ENCODE assay signal across 16 cellular contexts in the genomic region with DNA sequence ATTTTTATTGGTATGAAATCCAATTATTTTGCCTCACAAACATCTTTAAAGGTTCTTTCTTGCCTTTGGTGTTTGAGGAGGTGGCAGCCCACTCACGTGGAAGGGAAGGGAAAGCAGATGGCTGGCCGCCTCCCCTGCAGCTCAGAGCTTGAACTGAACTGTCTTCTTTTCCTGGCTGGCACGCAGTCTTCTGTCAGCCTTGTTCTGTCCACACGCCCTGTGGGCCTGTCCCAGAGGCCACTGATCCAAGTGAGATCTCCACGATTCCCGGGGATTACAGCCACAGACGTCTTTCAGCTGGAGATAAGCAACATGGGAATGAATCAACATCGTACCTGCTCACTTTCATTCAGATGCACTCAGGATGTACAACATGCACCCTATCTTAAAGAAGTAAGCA.
DNase-seq lines count a peak whose midpoint lies in the region; ATAC-seq and TF ChIP-seq lines count a peak whose summit lies in the region.
"Had no signal": no experiment of that assay in that cellular context is flagged by ENCODE, and none has a peak within 500 bp of the region (broad histone marks: within the 10 kb centered on the region; RNA-seq: fewer than 3 reads in every experiment).

No MANE protein-coding gene starts in this region.

- H3K79me2 ChIP-seq in H9 (ENCODE audit: insufficient read depth, low read length) (no peaks in the 10 kb centered on the region), neural progenitor cell (ENCODE audit: low read depth) (no peaks in the 10 kb centered on the region)

- H3K9me3 Mint-ChIP-seq in Calu3 (ENCODE audit: low read depth, unreplicated experiment) (peaks cover 5% of the 10 kb centered on the region), H9 (no peaks in the 10 kb centered on the region; a peak in 1 of 5 replicates), brain (no peaks in the 10 kb centered on the region), neural progenitor cell (peaks cover 2% of the 10 kb centered on the region)
- peaks cover 2% of the 10 kb centered on the region for H3K9me3 Mint-ChIP-seq in stimulated activated memory B cell treated with anti-CD40 and anti-IgM and Interleukin-4, amounts not matched to agents 10 μg/mL and 1 μg/mL and 100 μg/mL, for 72 hours

- H3K27ac Mint-ChIP-seq in Calu3 (ENCODE audit: unreplicated experiment), result peak overlapping the region; percentile 85
- H3K27ac Mint-ChIP-seq in H9, result no peak overlapping the region; a peak in 1 of 7 replicates
- peak overlapping the region in 3 of 5 experiments; percentile 4 to 51 (median 28) for H3K27ac Mint-ChIP-seq in brain
- H3K27ac Mint-ChIP-seq in neural progenitor cell, result peak overlapping the region; percentile 67
- no peak overlapping the region for H3K27ac Mint-ChIP-seq in stimulated activated memory B cell treated with anti-CD40 and anti-IgM and Interleukin-4, amounts not matched to agents 10 μg/mL and 1 μg/mL and 100 μg/mL, for 72 hours
- H3K27ac Mint-ChIP-seq: CD4-positive, CD25-positive, alpha-beta regulatory T cell had no signal

- no peaks in the 10 kb centered on the region for H3K79me1 ChIP-seq in H9 (ENCODE audit: insufficient read depth, low read depth, low read length, poor library complexity, severe bottlenecking)

- H2AK5ac ChIP-seq in H9 (ENCODE audit: insufficient read length, low read length), result no peak overlapping the region

- H3K4ac ChIP-seq in H9 (ENCODE audit: low read depth, low read length), result no peak overlapping the region

- no peaks in the 10 kb centered on the region for H3K4me1 ChIP-seq in H9 (ENCODE audit: insufficient read depth, low read length)
- H3K4me1 ChIP-seq in neural progenitor cell, result no peaks in the 10 kb centered on the region
- H3K4me1 ChIP-seq: Caco-2, HAP-1 had no signal

- H4K8ac ChIP-seq in H9 (replicated peaks; ENCODE audit: insufficient read length, low read depth, low read length), result no peak overlapping the region

- H4K5ac ChIP-seq in H9 (ENCODE audit: insufficient read length, low read depth, low read length), result no peak overlapping the region

- H4K20me1 ChIP-seq in H9 (ENCODE audit: control insufficient read depth, insufficient read depth, insufficient read length) (no peaks in the 10 kb centered on the region), neural progenitor cell (ENCODE audit: low read depth) (no peaks in the 10 kb centered on the region)

- no peak overlapping the region for H4K91ac ChIP-seq in H9 (ENCODE audit: insufficient read length, low read depth, low read length)

- intact Hi-C loops in Calu3 (cut with micrococcal nuclease; ENCODE audit: unreplicated experiment), result no loop called here

- H3K23me2 ChIP-seq in H9 (ENCODE audit: insufficient read length, low read depth, low read length, poor library complexity, severe bottlenecking), result no peaks in the 10 kb centered on the region

- H3K56ac ChIP-seq in H9 (ENCODE audit: insufficient read length, low read depth, low read length), result no peak overlapping the region

- H3K36me3 Mint-ChIP-seq in Calu3 (ENCODE audit: insufficient read depth, unreplicated experiment) (peaks cover 13% of the 10 kb centered on the region), H9 (ENCODE audit: insufficient read depth in 1 of 3, low read depth in 3 of 3) (peaks cover 0 to 2% (median 0%) of the 10 kb centered on the region in 3 experiments; a peak in 2 of 7 replicates), brain (no peaks in the 10 kb centered on the region), neural progenitor cell (no peaks in the 10 kb centered on the region)
- H3K36me3 Mint-ChIP-seq in stimulated activated memory B cell treated with anti-CD40 and anti-IgM and Interleukin-4, amounts not matched to agents 10 μg/mL and 1 μg/mL and 100 μg/mL, for 72 hours, result no peaks in the 10 kb centered on the region
- H3K36me3 Mint-ChIP-seq: CD4-positive, CD25-positive, alpha-beta regulatory T cell had no signal

- no peak overlapping the region for H2BK5ac ChIP-seq in H9 (ENCODE audit: insufficient read length, low read length)

- H2AFZ ChIP-seq in H9 (ENCODE audit: low read length) (no peak overlapping the region), neural progenitor cell (replicated peaks) (no peak overlapping the region)

- no peaks in the 10 kb centered on the region for H3K36me3 ChIP-seq in neural progenitor cell
- H3K36me3 ChIP-seq: HAP-1 had no signal

- no peak for ATAC-seq in HG02623 (IDR thresholded peaks at IDR 0.05; ENCODE audit: unreplicated experiment)
- ATAC-seq in stimulated activated memory B cell treated with anti-CD40 and anti-IgM and Interleukin-4, amounts not matched to agents 10 μg/mL and 1 μg/mL and 100 μg/mL, for 72 hours, result no peak

- H3T11ph ChIP-seq in H9 (ENCODE audit: low read length), result no peak overlapping the region

- no peak overlapping the region for H2BK120ac ChIP-seq in H9 (ENCODE audit: low read depth, low read length, poor library complexity, severe bottlenecking)

- H3K4me2 ChIP-seq in H9 (ENCODE audit: insufficient read depth, insufficient read length, low read length) (no peak overlapping the region), neural progenitor cell (no peak overlapping the region)

- no peak overlapping the region for H3K14ac ChIP-seq in H9 (ENCODE audit: insufficient read depth, low read length)

- H3K27ac ChIP-seq in H9 (ENCODE audit: insufficient read length, low read depth, low read length) (no peak overlapping the region), neural progenitor cell (no peak overlapping the region)

- CTCF ChIA-PET in Calu3 (lab: Charles Lee), result no interaction called here

- no TSS peak for BruUV-seq in Calu3 (replicated peaks; lab: Mats Ljungman, UMichigan)

- DNase-seq in Calu3 (no peak), H9 (peak; percentile 8), neural progenitor cell (ENCODE audit: low spot score) (no peak), 8988T (no peak)
- DNase-seq: Caco-2, KG1, NCI-H1048, NCI-H1436 treated with DMSO at 0.1 percent for 48 hours, NCI-H2029 treated with DMSO at 0.1 percent for 48 hours, NCI-H510A, NCI-H774 had no signal

- no peaks in the 10 kb centered on the region for H3K9me3 ChIP-seq in H9 (ENCODE audit: control insufficient read depth, low read depth, low read length)
- H3K9me3 ChIP-seq in neural progenitor cell (ENCODE audit: low read depth), result no peaks in the 10 kb centered on the region
- H3K9me3 ChIP-seq: HAP-1 had no signal

- H3F3A ChIP-seq in neural progenitor cell (ENCODE audit: low read depth), result peaks cover 3% of the 10 kb centered on the region

- no peak overlapping the region for H3K23ac ChIP-seq in H9 (ENCODE audit: insufficient read length, low read depth, low read length)

- TF ChIP-seq CTCF in Calu3 (IDR thresholded peaks at IDR 0.05; ENCODE audit: unreplicated experiment), result no peak
- no peak for TF ChIP-seq CTCF in H9 (conservative IDR thresholded peaks at IDR 0.05)
- TF ChIP-seq CTCF in brain (conservative IDR thresholded peaks at IDR 0.05), result no peak
- TF ChIP-seq CTCF in neural progenitor cell (IDR thresholded peaks at IDR 0.05), result no peak

- H3K27me3 Mint-ChIP-seq in Calu3 (ENCODE audit: unreplicated experiment) (no peaks in the 10 kb centered on the region), H9 (ENCODE audit: low read depth) (peaks cover 7% of the 10 kb centered on the region; the same call in 1 of the 2 replicates), brain (no peaks in the 10 kb centered on the region), neural progenitor cell (ENCODE audit: insufficient read depth, low read depth) (peaks cover 2% of the 10 kb centered on the region)
- peaks cover 16% of the 10 kb centered on the region for H3K27me3 Mint-ChIP-seq in stimulated activated memory B cell treated with anti-CD40 and anti-IgM and Interleukin-4, amounts not matched to agents 10 μg/mL and 1 μg/mL and 100 μg/mL, for 72 hours

- WGBS in H9 (ENCODE audit: extremely low coverage, insufficient read length, low lambda C conversion rate), result no CpG with 5 or more reads among the region's 8 CpGs

- no peak overlapping the region for H3K4me3 Mint-ChIP-seq in Calu3 (ENCODE audit: low read depth, unreplicated experiment)
- peak overlapping the region in 1 of 2 experiments; percentile 34; a peak in 1 of 5 replicates for H3K4me3 Mint-ChIP-seq in H9
- H3K4me3 Mint-ChIP-seq in brain, result no peak overlapping the region
- no peak overlapping the region for H3K4me3 Mint-ChIP-seq in neural progenitor cell
- H3K4me3 Mint-ChIP-seq in stimulated activated memory B cell treated with anti-CD40 and anti-IgM and Interleukin-4, amounts not matched to agents 10 μg/mL and 1 μg/mL and 100 μg/mL, for 72 hours, result no peak overlapping the region
- H3K4me3 Mint-ChIP-seq: CD4-positive, CD25-positive, alpha-beta regulatory T cell had no signal

- no peaks in the 10 kb centered on the region for H3K27me3 ChIP-seq in H9 (ENCODE audit: insufficient read depth, low read length)
- H3K27me3 ChIP-seq in neural progenitor cell, result no peaks in the 10 kb centered on the region

- H2BK12ac ChIP-seq in H9 (ENCODE audit: insufficient read length, low read depth, low read length), result no peak overlapping the region

- H3K4me1 Mint-ChIP-seq in Calu3 (ENCODE audit: low read depth, unreplicated experiment) (peaks cover 18% of the 10 kb centered on the region), H9 (peaks cover 2 to 3% of the 10 kb centered on the region in 2 experiments; a peak in 2 of 4 replicates), brain (peaks cover 5% of the 10 kb centered on the region), neural progenitor cell (peaks cover 13% of the 10 kb centered on the region)
- H3K4me1 Mint-ChIP-seq in stimulated activated memory B cell treated with anti-CD40 and anti-IgM and Interleukin-4, amounts not matched to agents 10 μg/mL and 1 μg/mL and 100 μg/mL, for 72 hours, result no peaks in the 10 kb centered on the region

- no peak overlapping the region for H3K18ac ChIP-seq in H9 (ENCODE audit: insufficient read length, low read depth, low read length)

- no peak overlapping the region for H2BK15ac ChIP-seq in H9 (ENCODE audit: low read depth, low read length)

- H3K9ac ChIP-seq in H9 (ENCODE audit: extremely low read depth, insufficient read length, low read length) (no peak overlapping the region), neural progenitor cell (no peak overlapping the region)

- no peak overlapping the region for H3K4me3 ChIP-seq in neural progenitor cell
- H3K4me3 ChIP-seq: HAP-1 had no signal

- no peak overlapping the region for H2BK20ac ChIP-seq in H9 (ENCODE audit: low read depth, low read length, poor library complexity, severe bottlenecking)

Comparison
In these comparisons a context has a peak if more than half of its experiments do, and no peak if none do; other contexts are left out.
1. H3K27ac Mint-ChIP-seq: peak in Calu3 (single experiment), brain (3 of 5) and neural progenitor cell (single experiment); none in H9 (0 of 3) and stimulated activated memory B cell treated with anti-CD40 and anti-IgM and Interleukin-4, amounts not matched to agents 10 μg/mL and 1 μg/mL and 100 μg/mL, for 72 hours (single experiment).